ENCODE assay signal across 8 cellular contexts in the genomic region with DNA sequence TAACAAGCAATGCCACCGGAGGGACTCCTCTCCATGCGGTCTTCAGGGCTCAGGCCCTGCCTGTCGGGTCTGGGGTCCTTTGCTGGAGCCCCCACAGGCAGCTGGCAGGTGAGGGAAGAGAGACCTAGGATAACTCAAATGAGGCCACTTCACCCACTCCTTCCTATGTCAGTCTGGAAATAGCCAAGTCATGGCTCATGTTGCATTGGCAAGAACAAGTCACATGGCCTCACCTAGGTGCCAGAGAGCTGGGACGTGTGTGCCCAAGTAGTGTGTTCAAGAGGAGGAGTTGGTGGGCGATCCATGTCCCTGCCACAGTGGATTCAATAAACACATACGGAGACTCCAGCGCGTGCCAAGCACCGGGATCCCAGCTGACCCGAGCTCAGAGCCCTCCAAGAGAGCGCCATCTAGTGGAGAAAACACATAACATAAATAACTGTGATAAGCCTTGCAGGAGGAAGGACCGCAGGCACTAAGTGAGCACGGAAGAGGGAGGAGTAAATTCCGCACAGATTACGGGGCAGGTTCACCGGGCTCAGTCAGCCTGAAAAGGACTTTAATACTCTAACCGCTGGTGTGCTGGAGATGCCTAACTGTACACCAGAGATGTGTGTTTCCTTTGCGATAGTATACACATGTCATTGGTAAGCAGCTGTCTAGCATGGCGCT.
A peak's percentile ranks its signal among the peaks of the same experiment; 100 is the strongest.
DNase-seq lines count a peak whose midpoint lies in the region; ATAC-seq and TF ChIP-seq lines count a peak whose summit lies in the region.

No MANE protein-coding gene starts in this region.

- intact Hi-C loops in lower lobe of right lung (cut with DNase I) = no loop called here

- H3K4me3 ChIP-seq in cardiac fibroblast (replicated peaks in 1 of 2; ENCODE audit: low read depth in 2 of 2, low read length in 2 of 2) (no peak overlapping the region), lower lobe of right lung (no peak overlapping the region)

- H3K27me3 ChIP-seq in lower lobe of right lung (ENCODE audit: low read depth) = no peaks in the 10 kb centered on the region

- H3K4me1 ChIP-seq in lower lobe of right lung = no peaks in the 10 kb centered on the region

- peak; percentile 11 for DNase-seq in NCI-H2107 treated with DMSO at 0.1 percent for 48 hours (lab: John Stamatoyannopoulos, UW; ENCODE audit: unreplicated experiment)
- no peak for DNase-seq in NCI-H2107 (lab: John Stamatoyannopoulos, UW)
- peak; percentile 90 for DNase-seq in NCI-H748 (lab: John Stamatoyannopoulos, UW; ENCODE audit: unreplicated experiment)
- DNase-seq in cardiac fibroblast (ENCODE audit: low read depth in 2 of 2) = peak; percentile 67 to 88
- DNase-seq in lower lobe of right lung = peak; percentile 52
- no peak for DNase-seq in NCI-H128 (lab: John Stamatoyannopoulos, UW; ENCODE audit: unreplicated experiment)

- peak; percentile 75 for TF ChIP-seq CTCF in cardiac fibroblast (IDR thresholded peaks at IDR 0.05; ENCODE audit: low read depth, low read length)
- peak; percentile 61 for TF ChIP-seq CTCF in lower lobe of right lung (IDR thresholded peaks at IDR 0.05)

- H3K9me3 ChIP-seq in lower lobe of right lung = no peaks in the 10 kb centered on the region

- H3K27ac ChIP-seq in lower lobe of right lung = no peak overlapping the region

- ATAC-seq in GM19328 (IDR thresholded peaks at IDR 0.05; ENCODE audit: unreplicated experiment) = peak; percentile 65
- peak; percentile 69 for ATAC-seq in HG03196 (IDR thresholded peaks at IDR 0.05; ENCODE audit: unreplicated experiment)
- peak; percentile 79 to 89 for ATAC-seq in lower lobe of right lung

- H3K36me3 ChIP-seq in lower lobe of right lung = no peaks in the 10 kb centered on the region

Comparison
In these comparisons a context has a peak if more than half of its experiments do, and no peak if none do; other contexts are left out.
1. DNase-seq: peak in NCI-H2107 treated with DMSO at 0.1 percent for 48 hours (single experiment), NCI-H748 (single experiment), cardiac fibroblast (2 of 2) and lower lobe of right lung (single experiment); none in NCI-H2107 (single experiment) and NCI-H128 (single experiment).
2. Peak in every context shown above with its lines, with median percentiles within 50 percentile points of each other: ATAC-seq.